11 cellular contexts compared by ENCODE assay signal in genomic region chr17:79788989-79789942, GRCh38. TPM values are rescaled to one million over a fixed set of nuclear protein-coding genes. Genes with fewer than 3 reads are reported as not detected.
DNase-seq lines count a peak whose midpoint lies in the region; ATAC-seq and TF ChIP-seq lines count a peak whose summit lies in the region.
"Had no signal": no experiment of that assay in that cellular context is flagged by ENCODE, and none has a peak within 500 bp of the region (broad histone marks: within the 10 kb centered on the region; RNA-seq: fewer than 3 reads in every experiment).

No MANE protein-coding gene starts in this region.

- ATAC-seq in right cardiac atrium = no peak
- no peak for ATAC-seq in HG03571 (IDR thresholded peaks at IDR 0.05; ENCODE audit: unreplicated experiment)
- ATAC-seq in activated naive CD8-positive, alpha-beta T cell treated with anti-CD3 and anti-CD28 coated beads, Interleukin-2, amount 50 U/mL, for 24 hours = no peak

- H3K4me1 ChIP-seq in right cardiac atrium (ENCODE audit: control insufficient read depth, insufficient read depth, low read length) = no peaks in the 10 kb centered on the region

- DNase-seq in D341Med (ENCODE audit: low spot score) = peak; percentile 65
- no peak for DNase-seq in SK-N-MC (ENCODE audit: low read depth, low spot score)
- peak in 2 of 3 donors; percentile 10 to 67 for DNase-seq in right cardiac atrium
- DNase-seq in nephron progenitor cell = peak; percentile 69
- no peak for DNase-seq in activated CD8-positive, alpha-beta memory T cell treated with anti-CD3 and anti-CD28 coated beads, Interleukin-2, amount 50 U/mL, for 4 hours
- no peak for DNase-seq in activated naive CD8-positive, alpha-beta T cell treated with anti-CD3 and anti-CD28 coated beads, Interleukin-2, amount 50 U/mL, for 24 hours
- DNase-seq in substantia nigra (lab: John Stamatoyannopoulos, UW) = no peak
- DNase-seq: activated T-cell treated with anti-CD3 and anti-CD28 coated beads, Interleukin-2, amount 50 U/mL, for 4 hours; NCI-H226 had no signal

- no peak for TF ChIP-seq CTCF in nephron progenitor cell (IDR thresholded peaks at IDR 0.05)

- no peaks in the 10 kb centered on the region for H3K27me3 ChIP-seq in right cardiac atrium (ENCODE audit: control insufficient read depth, insufficient read depth)

- peaks cover 13% of the 10 kb centered on the region; the same call in 1 of the 2 replicates for H3K36me3 ChIP-seq in SK-N-MC (ENCODE audit: insufficient read depth, low read length)

- H3K27me3 Mint-ChIP-seq in nephron progenitor cell (ENCODE audit: low read depth, poor library complexity) = peaks cover 69% of the 10 kb centered on the region
- peaks cover 54% of the 10 kb centered on the region for H3K27me3 Mint-ChIP-seq in activated naive CD8-positive, alpha-beta T cell treated with anti-CD3 and anti-CD28 coated beads, Interleukin-2, amount 50 U/mL, for 24 hours

- H3K9me3 ChIP-seq in SK-N-MC (ENCODE audit: low read depth, low read length) (no peaks in the 10 kb centered on the region), right cardiac atrium (ENCODE audit: control insufficient read depth, low read length) (no peaks in the 10 kb centered on the region)

- H3K4me1 Mint-ChIP-seq in nephron progenitor cell = peaks cover 61% of the 10 kb centered on the region
- peaks cover 8% of the 10 kb centered on the region for H3K4me1 Mint-ChIP-seq in activated naive CD8-positive, alpha-beta T cell treated with anti-CD3 and anti-CD28 coated beads, Interleukin-2, amount 50 U/mL, for 24 hours

- H3K27ac ChIP-seq in SK-N-MC = peak overlapping the region; percentile 97
- no peak overlapping the region for H3K27ac ChIP-seq in right cardiac atrium (ENCODE audit: low read length)
- H3K27ac ChIP-seq in substantia nigra (ENCODE audit: low read depth, low read length, poor library complexity, severe bottlenecking) = no peak overlapping the region

- no peaks in the 10 kb centered on the region for H3K9me3 Mint-ChIP-seq in nephron progenitor cell
- H3K9me3 Mint-ChIP-seq in activated naive CD8-positive, alpha-beta T cell treated with anti-CD3 and anti-CD28 coated beads, Interleukin-2, amount 50 U/mL, for 24 hours = no peaks in the 10 kb centered on the region
- H3K9me3 Mint-ChIP-seq: activated T-cell treated with anti-CD3 and anti-CD28 coated beads, Interleukin-2, amount 50 U/mL, for 4 hours had no signal

- WGBS in right cardiac atrium = 23% methylated on average over 52 of the region's 52 CpGs

- peak overlapping the region; percentile 58 for H3K9ac ChIP-seq in SK-N-MC (ENCODE audit: insufficient read length)

- intact Hi-C loops in right cardiac atrium (cut with DNase I) = loop anchor here in 3 of 4 donors (5.0 to 10.0 kb wide), 3 partner anchors 126 to 203 kb away; no protein-coding TSS in a partner anchor

- peak overlapping the region; percentile 36 for H3K4me3 ChIP-seq in SK-N-MC
- no peak overlapping the region for H3K4me3 ChIP-seq in right cardiac atrium (ENCODE audit: low read length)
- H3K4me3 ChIP-seq: lung had no signal

- H3K4me3 Mint-ChIP-seq in nephron progenitor cell = peak overlapping the region; percentile 74
- H3K4me3 Mint-ChIP-seq in activated naive CD8-positive, alpha-beta T cell treated with anti-CD3 and anti-CD28 coated beads, Interleukin-2, amount 50 U/mL, for 24 hours = no peak overlapping the region
- H3K4me3 Mint-ChIP-seq: activated T-cell treated with anti-CD3 and anti-CD28 coated beads, Interleukin-2, amount 50 U/mL, for 4 hours had no signal

- H3K36me3 Mint-ChIP-seq in nephron progenitor cell (ENCODE audit: low read depth) = peaks cover 6% of the 10 kb centered on the region
- no peaks in the 10 kb centered on the region for H3K36me3 Mint-ChIP-seq in activated naive CD8-positive, alpha-beta T cell treated with anti-CD3 and anti-CD28 coated beads, Interleukin-2, amount 50 U/mL, for 24 hours (ENCODE audit: low read depth)

- H3K27ac Mint-ChIP-seq in nephron progenitor cell = no peak overlapping the region
- H3K27ac Mint-ChIP-seq in activated naive CD8-positive, alpha-beta T cell treated with anti-CD3 and anti-CD28 coated beads, Interleukin-2, amount 50 U/mL, for 24 hours = no peak overlapping the region

RNA-seq across cellular contexts. Expression of gene CBX8, which starts 7.6 kb away (rescaled TPM):
- 1 to 10 TPM; 2.4 to 7.3 (median 5.5) TPM for total RNA-seq in right cardiac atrium
- 3.8 TPM for polyA plus RNA-seq in right cardiac atrium

RNA-seq across cellular contexts. Expression of gene CBX2, which starts 11.3 kb away (rescaled TPM):
- total RNA-seq in right cardiac atrium = 1 to 10 TPM; 1.5 to 3.5 (median 2.4) TPM
- 2.4 TPM for polyA plus RNA-seq in right cardiac atrium

RNA-seq across cellular contexts. Expression of gene CBX4, which starts 50.0 kb away (rescaled TPM):
- 10 to 100 TPM; 26.9 to 32.6 (median 30.3) TPM for total RNA-seq in right cardiac atrium
- polyA plus RNA-seq in right cardiac atrium = 19.8 TPM

RNA-seq across cellular contexts. Expression of gene ENPP7, which starts 58.5 kb away (rescaled TPM):
- total RNA-seq in right cardiac atrium = not detected
- not detected for polyA plus RNA-seq in right cardiac atrium
- total RNA-seq: activated T-cell treated with anti-CD3 and anti-CD28 coated beads, Interleukin-2, amount 50 U/mL, for 4 hours had no signal
- polyA plus RNA-seq: lung had no signal

Comparison
In these comparisons a context has a peak if more than half of its experiments do, and no peak if none do; other contexts are left out.
1. DNase-seq: peak in D341Med (single experiment), right cardiac atrium (2 of 3) and nephron progenitor cell (single experiment); none in SK-N-MC (single experiment), activated CD8-positive, alpha-beta memory T cell treated with anti-CD3 and anti-CD28 coated beads, Interleukin-2, amount 50 U/mL, for 4 hours (single experiment), activated naive CD8-positive, alpha-beta T cell treated with anti-CD3 and anti-CD28 coated beads, Interleukin-2, amount 50 U/mL, for 24 hours (single experiment) and substantia nigra (0 of 49).